In genomic region chr10:11482306-11482705, GRCh38 we compare ENCODE assay signal across 26 cellular contexts.
DNase-seq lines count a peak whose midpoint lies in the region; ATAC-seq, FAIRE-seq and TF ChIP-seq lines count a peak whose summit lies in the region.
"Had no signal": no experiment of that assay in that cellular context is flagged by ENCODE, and none has a peak within 500 bp of the region (broad histone marks: within the 10 kb centered on the region; RNA-seq: fewer than 3 reads in every experiment).

No MANE protein-coding gene starts in this region.

- no peaks in the 10 kb centered on the region for H3K4me1 ChIP-seq in H9 (ENCODE audit: insufficient read depth, low read length)
- H3K4me1 ChIP-seq in OCI-LY3 (ENCODE audit: low read length): peaks cover 16% of the 10 kb centered on the region
- H3K4me1 ChIP-seq in foreskin keratinocyte: no peaks in the 10 kb centered on the region
- H3K4me1 ChIP-seq in small intestine (ENCODE audit: control insufficient read depth in 2 of 2, insufficient read depth in 1 of 2, low read depth in 1 of 2, low read length in 1 of 2): no peaks in the 10 kb centered on the region
- H3K4me1 ChIP-seq: Caco-2, SJSA1 had no signal

- no peak overlapping the region for H3K4ac ChIP-seq in H9 (ENCODE audit: low read depth, low read length)

- H4K91ac ChIP-seq in H9 (ENCODE audit: insufficient read length, low read depth, low read length): no peak overlapping the region

- no peak overlapping the region for H3K23ac ChIP-seq in H9 (ENCODE audit: insufficient read length, low read depth, low read length)

- H3K18ac ChIP-seq in H9 (ENCODE audit: insufficient read length, low read depth, low read length): no peak overlapping the region

- H3K27me3 Mint-ChIP-seq in H9 (ENCODE audit: low read depth): no peaks in the 10 kb centered on the region
- H3K27me3 Mint-ChIP-seq: CD4-positive, alpha-beta memory T cell had no signal

- H2BK120ac ChIP-seq in H9 (ENCODE audit: low read depth, low read length, poor library complexity, severe bottlenecking): no peak overlapping the region

- H3K9me3 Mint-ChIP-seq in H9: no peaks in the 10 kb centered on the region
- H3K9me3 Mint-ChIP-seq: CD4-positive, alpha-beta memory T cell; T-helper 1 cell treated with Interleukin-12 subunit alpha and Interleukin-12 subunit beta and Interleukin-4 antibody, amounts not matched to agents 30 μg/mL and 1 μg/mL, for 36 hours had no signal

- no peak overlapping the region for H2BK20ac ChIP-seq in H9 (ENCODE audit: low read depth, low read length, poor library complexity, severe bottlenecking)

- H3K4me3 Mint-ChIP-seq in H9: no peak overlapping the region
- H3K4me3 Mint-ChIP-seq: CD4-positive, alpha-beta memory T cell; T-helper 1 cell treated with Interleukin-12 subunit alpha and Interleukin-12 subunit beta and Interleukin-4 antibody, amounts not matched to agents 30 μg/mL and 1 μg/mL, for 36 hours had no signal

- H2AK5ac ChIP-seq in H9 (ENCODE audit: insufficient read length, low read length): no peak overlapping the region

- H3K4me1 Mint-ChIP-seq in H9: peaks cover 8 to 9% of the 10 kb centered on the region in 2 experiments

- no peak overlapping the region for H2AFZ ChIP-seq in H9 (ENCODE audit: low read length)
- no peak overlapping the region for H2AFZ ChIP-seq in OCI-LY3 (ENCODE audit: low read depth, low read length)
- H2AFZ ChIP-seq: GM23248 had no signal

- H4K5ac ChIP-seq in H9 (ENCODE audit: insufficient read length, low read depth, low read length): no peak overlapping the region

- no peak for DNase-seq in H9
- DNase-seq in foreskin keratinocyte: no peak
- no peak for DNase-seq in small intestine
- DNase-seq in GM10266 (ENCODE audit: extremely low spot score): no peak
- DNase-seq in epidermal melanocyte (ENCODE audit: insufficient read length, low spot score): no peak
- DNase-seq: Caco-2; CD4-positive, alpha-beta memory T cell; DMS 273 treated with DMSO at 0.1 percent for 48 hours; GM23248; KG1; MV-4-11; NCI-H1105 treated with DMSO at 0.1 percent for 48 hours; NCI-H2081; NCI-H2171; NCI-H345; NCI-H524; NCI-H774; NK-92 treated with Interleukin-12 subunit alpha and Interleukin-12 subunit beta, amount 100 ng/mL, for 24 hours; OCI-M1 had no signal

- peaks cover 16 to 39% (median 33%) of the 10 kb centered on the region in 3 experiments for H3K36me3 Mint-ChIP-seq in H9 (ENCODE audit: insufficient read depth in 1 of 3, low read depth in 3 of 3)

- H3K79me2 ChIP-seq in H9 (ENCODE audit: insufficient read depth, low read length) (no peaks in the 10 kb centered on the region), OCI-LY3 (ENCODE audit: low read length) (no peaks in the 10 kb centered on the region)

- no peak overlapping the region for H3T11ph ChIP-seq in H9 (ENCODE audit: low read length)

- FAIRE-seq in small intestine (lab: Jason Lieb, UNC): peak; percentile 36

- H2BK15ac ChIP-seq in H9 (ENCODE audit: low read depth, low read length): no peak overlapping the region

- no peaks in the 10 kb centered on the region for H3K79me1 ChIP-seq in H9 (ENCODE audit: insufficient read depth, low read depth, low read length, poor library complexity, severe bottlenecking)

- no peak overlapping the region for H3K56ac ChIP-seq in H9 (ENCODE audit: insufficient read length, low read depth, low read length)

- no peaks in the 10 kb centered on the region for H3K36me3 ChIP-seq in OCI-LY3 (replicated peaks; ENCODE audit: low read depth, low read length)
- no peaks in the 10 kb centered on the region for H3K36me3 ChIP-seq in small intestine (ENCODE audit: control insufficient read depth in 2 of 2, insufficient read depth in 2 of 2, low read length in 2 of 2)
- H3K36me3 ChIP-seq: SJSA1 had no signal

- no peak overlapping the region for H3K27ac Mint-ChIP-seq in H9
- H3K27ac Mint-ChIP-seq: T-helper 1 cell treated with Interleukin-12 subunit alpha and Interleukin-12 subunit beta and Interleukin-4 antibody, amounts not matched to agents 30 μg/mL and 1 μg/mL, for 36 hours had no signal

- H2BK5ac ChIP-seq in H9 (ENCODE audit: insufficient read length, low read length): no peak overlapping the region

- no peak overlapping the region for H2BK12ac ChIP-seq in H9 (ENCODE audit: insufficient read length, low read depth, low read length)

- H3K27ac ChIP-seq in H9 (ENCODE audit: insufficient read length, low read depth, low read length) (no peak overlapping the region), OCI-LY3 (ENCODE audit: low read length) (no peak overlapping the region), foreskin keratinocyte (no peak overlapping the region), small intestine (ENCODE audit: low read depth in 1 of 2, low read length in 1 of 2) (no peak overlapping the region)
- H3K27ac ChIP-seq: BLaER1 treated with 17β-estradiol and CSF1 and Interleukin-3, amounts not matched to agents 10 nM and 100 nM; GM23248; SJSA1 had no signal

- H3K14ac ChIP-seq in H9 (ENCODE audit: insufficient read depth, low read length): no peak overlapping the region

- no peaks in the 10 kb centered on the region for H3K27me3 ChIP-seq in H9 (ENCODE audit: insufficient read depth, low read length)
- no peaks in the 10 kb centered on the region for H3K27me3 ChIP-seq in OCI-LY3 (ENCODE audit: low read depth, low read length)
- no peaks in the 10 kb centered on the region for H3K27me3 ChIP-seq in foreskin keratinocyte
- H3K27me3 ChIP-seq in small intestine (ENCODE audit: control insufficient read depth in 2 of 2, insufficient read depth in 2 of 2, low read length in 2 of 2): no peaks in the 10 kb centered on the region
- H3K27me3 ChIP-seq: BLaER1 treated with 17β-estradiol and CSF1 and Interleukin-3, amounts not matched to agents 10 nM and 100 nM; SJSA1 had no signal

- H3K4me2 ChIP-seq in H9 (ENCODE audit: insufficient read depth, insufficient read length, low read length): no peak overlapping the region
- H3K4me2 ChIP-seq in OCI-LY3 (ENCODE audit: low read length): peak overlapping the region; percentile 62; the same call in 1 of the 2 replicates

- no peak overlapping the region for H4K8ac ChIP-seq in H9 (replicated peaks; ENCODE audit: insufficient read length, low read depth, low read length)

- no peaks in the 10 kb centered on the region for H3K23me2 ChIP-seq in H9 (ENCODE audit: insufficient read length, low read depth, low read length, poor library complexity, severe bottlenecking)

- H3K9ac ChIP-seq in H9 (ENCODE audit: extremely low read depth, insufficient read length, low read length) (no peak overlapping the region), OCI-LY3 (ENCODE audit: low read length) (no peak overlapping the region)
- H3K9ac ChIP-seq: BLaER1 treated with 17β-estradiol and CSF1 and Interleukin-3, amounts not matched to agents 10 nM and 100 nM; GM23248 had no signal

- H4K20me1 ChIP-seq in H9 (ENCODE audit: control insufficient read depth, insufficient read depth, insufficient read length) (no peaks in the 10 kb centered on the region), OCI-LY3 (ENCODE audit: insufficient read depth, low read length) (no peaks in the 10 kb centered on the region)
- H4K20me1 ChIP-seq: BLaER1 treated with 17β-estradiol and CSF1 and Interleukin-3, amounts not matched to agents 10 nM and 100 nM had no signal

- TF ChIP-seq CTCF in H9 (conservative IDR thresholded peaks at IDR 0.05) (peak; percentile 39; the same call in 2 of the 3 replicates), OCI-LY3 (IDR thresholded peaks at IDR 0.05; ENCODE audit: low read depth, low read length) (no peak), foreskin keratinocyte (conservative IDR thresholded peaks at IDR 0.05) (peak; percentile 16), GM10266 (IDR thresholded peaks at IDR 0.05; ENCODE audit: control insufficient read depth, insufficient read depth, low read depth, missing control alignments) (no peak)

- no peaks in the 10 kb centered on the region for H3K9me3 ChIP-seq in H9 (ENCODE audit: control insufficient read depth, low read depth, low read length)
- H3K9me3 ChIP-seq in OCI-LY3 (ENCODE audit: insufficient read depth, low read length): no peaks in the 10 kb centered on the region
- H3K9me3 ChIP-seq in small intestine (ENCODE audit: control insufficient read depth, low read depth): no peaks in the 10 kb centered on the region
- H3K9me3 ChIP-seq: BLaER1 treated with 17β-estradiol and CSF1 and Interleukin-3, amounts not matched to agents 10 nM and 100 nM; Caco-2; HAP-1; SJSA1 had no signal

- no peak overlapping the region for H3K4me3 ChIP-seq in OCI-LY3 (ENCODE audit: low read length)
- no peak overlapping the region for H3K4me3 ChIP-seq in small intestine (ENCODE audit: low read depth in 1 of 2, low read length in 2 of 2)
- H3K4me3 ChIP-seq: BLaER1 treated with 17β-estradiol and CSF1 and Interleukin-3, amounts not matched to agents 10 nM and 100 nM; GM23248; HAP-1; SJSA1 had no signal

- ATAC-seq in foreskin keratinocyte (no peak), GM21786 (IDR thresholded peaks at IDR 0.05; ENCODE audit: unreplicated experiment) (no peak)
- ATAC-seq: Right ventricle myocardium inferior had no signal

Comparison
In these comparisons a context has a peak if more than half of its experiments do, and no peak if none do; other contexts are left out.
1. CTCF ChIP-seq: peak in H9 (single experiment) and foreskin keratinocyte (single experiment); none in OCI-LY3 (single experiment) and GM10266 (single experiment).